Comparison of ENCODE assay signal across 17 cellular contexts in genomic region chr3:171805687-171806086, GRCh38. TPM values are rescaled to one million over a fixed set of nuclear protein-coding genes. Genes with fewer than 3 reads are reported as not detected.
DNase-seq lines count a peak whose midpoint lies in the region; ATAC-seq and TF ChIP-seq lines count a peak whose summit lies in the region.
"Had no signal": no experiment of that assay in that cellular context is flagged by ENCODE, and none has a peak within 500 bp of the region (broad histone marks: within the 10 kb centered on the region; RNA-seq: fewer than 3 reads in every experiment).

No MANE protein-coding gene starts in this region.

- no peak overlapping the region for H3K4me3 ChIP-seq in mammary epithelial cell (replicated peaks in 1 of 3; ENCODE audit: insufficient read depth in 1 of 3, low read depth in 2 of 3, low read length in 3 of 3)
- no peak overlapping the region for H3K4me3 ChIP-seq in neutrophil (ENCODE audit: low read depth in 1 of 2, low read length in 1 of 2)
- H3K4me3 ChIP-seq in tibial nerve: no peak overlapping the region

- H3K27ac ChIP-seq in RWPE1 (peak overlapping the region; percentile 68), mammary epithelial cell (ENCODE audit: insufficient read depth, low read depth, low read length) (peak overlapping the region; percentile 70), neutrophil (peak overlapping the region; percentile 68), tibial nerve (peak overlapping the region in 3 of 4 donors; percentile 44 to 86 (median 84))

- H4K20me1 ChIP-seq in mammary epithelial cell (ENCODE audit: insufficient read depth, low read length): no peaks in the 10 kb centered on the region

- dilution Hi-C loops in mammary epithelial cell (cut with HindIII; ENCODE audit: low sequenced_read_pairs): no loop called here

- intact Hi-C loops in mammary epithelial cell (cut with micrococcal nuclease): no loop called here

- DNase-seq in RWPE1 (ENCODE audit: low spot score): no peak
- DNase-seq in mammary epithelial cell: no peak
- DNase-seq in tibial nerve (ENCODE audit: low spot score in 2 of 2): no peak
- DNase-seq in ecto neural progenitor cell (ENCODE audit: low spot score): no peak
- no peak for DNase-seq in left lobe of liver (ENCODE audit: low spot score)
- DNase-seq: activated CD4-positive, alpha-beta T cell treated with anti-CD3 and anti-CD28 coated beads, Interleukin-2, amount 50 U/mL, for 1 hour; central memory CD4-positive, alpha-beta T cell; hypothalamus; NCI-H1694 treated with DMSO at 0.1 percent for 48 hours; NCI-H446 treated with DMSO at 0.1 percent for 48 hours; posterior cingulate gyrus; substantia nigra had no signal

- peaks cover 42% of the 10 kb centered on the region for H3K4me1 ChIP-seq in mammary epithelial cell (ENCODE audit: insufficient read depth, low read length)
- H3K4me1 ChIP-seq in neutrophil (ENCODE audit: control insufficient read depth in 1 of 2, insufficient read depth in 1 of 2, low read depth in 1 of 2, low read length in 1 of 2): peaks cover 68 to 87% of the 10 kb centered on the region in 2 experiments
- peaks cover 0 to 58% (median 22%) of the 10 kb centered on the region in 4 donors for H3K4me1 ChIP-seq in tibial nerve

- H2AFZ ChIP-seq in mammary epithelial cell (ENCODE audit: low read depth, low read length): no peak overlapping the region

- no peak overlapping the region for H3K4me2 ChIP-seq in mammary epithelial cell (ENCODE audit: insufficient read depth, low read depth, low read length)

- CTCF ChIA-PET in RWPE1 (lab: Yijun Ruan, JAX): interaction anchor here (0.6 to 1.0 kb wide), 3 partner anchors 30 to 281 kb away, joined by 3 read pairs; no protein-coding TSS in a partner anchor
- CTCF ChIA-PET in mammary epithelial cell (lab: Charles Lee; ENCODE audit: low non-redundant PET): no interaction called here

- no peaks in the 10 kb centered on the region for H3K27me3 ChIP-seq in mammary epithelial cell (ENCODE audit: insufficient read depth, low read length)
- no peaks in the 10 kb centered on the region for H3K27me3 ChIP-seq in neutrophil
- no peaks in the 10 kb centered on the region for H3K27me3 ChIP-seq in tibial nerve

- no peak for TF ChIP-seq EP300 in tibial nerve (IDR thresholded peaks at IDR 0.05)

- no peaks in the 10 kb centered on the region for H3K36me3 ChIP-seq in mammary epithelial cell (ENCODE audit: insufficient read depth, low read length)
- H3K36me3 ChIP-seq in neutrophil: no peaks in the 10 kb centered on the region
- no peaks in the 10 kb centered on the region for H3K36me3 ChIP-seq in tibial nerve

- TF ChIP-seq POLR2A in tibial nerve (IDR thresholded peaks at IDR 0.05): no peak

- H3K9me3 ChIP-seq in mammary epithelial cell (replicated peaks; ENCODE audit: insufficient read depth, low read length) (no peaks in the 10 kb centered on the region), neutrophil (no peaks in the 10 kb centered on the region), tibial nerve (no peaks in the 10 kb centered on the region)

- POLR2A ChIA-PET in RWPE1 (lab: Yijun Ruan, JAX; ENCODE audit: low non-redundant PET): no interaction called here

- peaks cover 42% of the 10 kb centered on the region for H3K79me2 ChIP-seq in mammary epithelial cell (ENCODE audit: insufficient read depth, low read length)

- H3K9ac ChIP-seq in mammary epithelial cell (ENCODE audit: insufficient read depth, low read length): peak overlapping the region; percentile 58

- 68% methylated on average over 3 of the region's 3 CpGs for WGBS in mammary epithelial cell (ENCODE audit: low coverage, missing lambda C conversion rate)
- WGBS in tibial nerve, 2 donors: 48 to 54% methylated on average over 3 of the region's 3 CpGs

- TF ChIP-seq CTCF in RWPE1 (conservative IDR thresholded peaks at IDR 0.05; ENCODE audit: low read depth) (no peak), mammary epithelial cell (conservative IDR thresholded peaks at IDR 0.05 in 1 of 2, IDR thresholded peaks at IDR 0.05 in 1 of 2; ENCODE audit: extremely low read depth in 1 of 2, insufficient read depth in 1 of 2, low read depth in 1 of 2, low read length in 2 of 2) (no peak), neutrophil (IDR thresholded peaks at IDR 0.05) (no peak), tibial nerve (IDR thresholded peaks at IDR 0.05) (no peak)

- no TSS peak for BruUV-seq in mammary epithelial cell (replicated peaks; lab: Mats Ljungman, UMichigan)

- in situ Hi-C loops in mammary epithelial cell (cut with MboI; ENCODE audit: low sequenced_read_pairs in 2 of 2): no loop called here

- ATAC-seq in GM18502 (IDR thresholded peaks at IDR 0.05; ENCODE audit: poor library complexity, unreplicated experiment): no peak
- ATAC-seq in left lobe of liver: no peak

RNA-seq across cellular contexts. Expression of gene PLD1, which starts 4.6 kb away (rescaled TPM):
- total RNA-seq in mammary epithelial cell (10 to 100 TPM; 13.9 to 19.0 TPM), tibial nerve (10 to 100 TPM; 15.3 to 55.9 (median 45.4) TPM), left lobe of liver (15.2 TPM)
- 7.5 TPM for polyA plus RNA-seq in mammary epithelial cell
- polyA minus RNA-seq in mammary epithelial cell: 16.3 TPM

RNA-seq across cellular contexts. Expression of gene TMEM212, which starts 37.5 kb away (rescaled TPM):
- total RNA-seq in mammary epithelial cell (not detected), tibial nerve (not detected), left lobe of liver (not detected)
- not detected for polyA plus RNA-seq in mammary epithelial cell
- polyA minus RNA-seq in mammary epithelial cell: not detected
- total RNA-seq: CD4-positive, CD25-positive, alpha-beta regulatory T cell; epithelial cell of proximal tubule; mucosa of gallbladder had no signal
- polyA plus RNA-seq: CD4-positive, CD25-positive, alpha-beta regulatory T cell had no signal
